18 cellular contexts compared by ENCODE assay signal in genomic region chr1:201631037-201631436, GRCh38.
"Had no signal": no experiment of that assay in that cellular context is flagged by ENCODE, and none has a peak within 500 bp of the region (broad histone marks: within the 10 kb centered on the region; RNA-seq: fewer than 3 reads in every experiment).

No MANE protein-coding gene starts in this region.

- H3K4me1 ChIP-seq: prostate gland, right lobe of liver had no signal

- H3K36me3 Mint-ChIP-seq: activated CD4-positive, alpha-beta memory T cell treated with anti-CD3 and anti-CD28 coated beads for 36 hours; activated naive CD8-positive, alpha-beta T cell; natural killer cell; stimulated activated naive B cell treated with anti-CD40 and anti-IgM and Interleukin-4, amounts not matched to agents 10 μg/mL and 1 μg/mL and 100 μg/mL, for 72 hours had no signal

- H3K36me3 ChIP-seq: colonic mucosa, gastroesophageal sphincter, prostate gland, right lobe of liver, upper lobe of left lung had no signal

- H3K9me3 Mint-ChIP-seq: activated CD4-positive, alpha-beta memory T cell treated with anti-CD3 and anti-CD28 coated beads for 36 hours; natural killer cell; stimulated activated naive B cell treated with anti-CD40 and anti-IgM and Interleukin-4, amounts not matched to agents 10 μg/mL and 1 μg/mL and 100 μg/mL, for 72 hours had no signal

- ATAC-seq: gastroesophageal sphincter; left colon; mucosa of descending colon; natural killer cell; right lobe of liver; stimulated activated naive B cell treated with anti-CD40 and anti-IgM and Interleukin-4, amounts not matched to agents 10 μg/mL and 1 μg/mL and 100 μg/mL, for 72 hours had no signal

- H3K4me3 ChIP-seq: colonic mucosa, gastroesophageal sphincter, mucosa of descending colon, prostate gland, right lobe of liver, upper lobe of left lung had no signal

- H3K27me3 ChIP-seq: colonic mucosa, gastroesophageal sphincter, right lobe of liver, upper lobe of left lung had no signal

- H3K27ac Mint-ChIP-seq: activated CD4-positive, alpha-beta memory T cell treated with anti-CD3 and anti-CD28 coated beads for 36 hours; activated naive CD8-positive, alpha-beta T cell; natural killer cell; stimulated activated naive B cell treated with anti-CD40 and anti-IgM and Interleukin-4, amounts not matched to agents 10 μg/mL and 1 μg/mL and 100 μg/mL, for 72 hours had no signal

- H3K27me3 Mint-ChIP-seq: activated CD4-positive, alpha-beta memory T cell treated with anti-CD3 and anti-CD28 coated beads for 36 hours; activated naive CD8-positive, alpha-beta T cell; stimulated activated naive B cell treated with anti-CD40 and anti-IgM and Interleukin-4, amounts not matched to agents 10 μg/mL and 1 μg/mL and 100 μg/mL, for 72 hours had no signal

- H3K27ac ChIP-seq: colonic mucosa, gastroesophageal sphincter, prostate gland, right lobe of liver, upper lobe of left lung had no signal

- DNase-seq: activated CD4-positive, alpha-beta memory T cell treated with anti-CD3 and anti-CD28 coated beads for 36 hours; activated CD4-positive, alpha-beta T cell treated with anti-CD3 and anti-CD28 coated beads for 1 hour; activated gamma-delta T cell; activated T-cell treated with anti-CD3 and anti-CD28 coated beads, Interleukin-2, amount 50 U/mL, for 48 hours; colonic mucosa; effector CD4-positive, alpha-beta T cell; hippocampal formation; left colon; mucosa of descending colon; natural killer cell; right lobe of liver; stimulated activated CD4-positive, alpha-beta T cell treated with anti-CD3 and anti-CD28 coated beads, Interleukin-2, amount 100 ng/mL, for 24 hours; stimulated activated naive B cell treated with anti-CD40 and anti-IgM and Interleukin-4, amounts not matched to agents 10 μg/mL and 1 μg/mL and 100 μg/mL, for 72 hours; T-helper 9 cell; upper lobe of left lung had no signal

- H3K4me3 Mint-ChIP-seq: activated CD4-positive, alpha-beta memory T cell treated with anti-CD3 and anti-CD28 coated beads for 36 hours; activated naive CD8-positive, alpha-beta T cell; natural killer cell; stimulated activated naive B cell treated with anti-CD40 and anti-IgM and Interleukin-4, amounts not matched to agents 10 μg/mL and 1 μg/mL and 100 μg/mL, for 72 hours had no signal

- H3K4me1 Mint-ChIP-seq: natural killer cell; stimulated activated naive B cell treated with anti-CD40 and anti-IgM and Interleukin-4, amounts not matched to agents 10 μg/mL and 1 μg/mL and 100 μg/mL, for 72 hours had no signal

- H3K9me3 ChIP-seq: colonic mucosa, gastroesophageal sphincter, mucosa of descending colon, prostate gland, right lobe of liver, upper lobe of left lung had no signal
